ENCODE assay signal across 14 cellular contexts in the genomic region with DNA sequence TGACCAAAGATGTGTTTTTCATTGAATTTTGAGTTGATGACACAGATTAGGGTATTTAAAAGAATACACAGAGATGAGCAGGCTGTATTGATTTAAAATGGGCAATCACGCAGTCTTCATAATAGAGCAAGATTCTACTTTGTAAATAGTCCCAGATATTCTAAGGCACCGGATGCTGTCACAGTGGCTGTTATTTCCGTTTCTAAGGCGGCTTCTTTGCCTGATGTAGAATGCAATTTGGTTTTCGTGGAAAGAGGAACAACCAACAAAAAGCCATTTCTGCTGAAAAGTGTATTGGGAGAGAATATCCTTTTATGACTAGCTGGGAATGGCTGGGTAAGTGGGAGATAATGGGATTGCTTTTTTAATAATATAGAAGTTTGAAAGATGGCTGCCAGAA. TPM values are rescaled to one million over a fixed set of nuclear protein-coding genes. Genes with fewer than 3 reads are reported as not detected.
DNase-seq lines count a peak whose midpoint lies in the region; ATAC-seq and TF ChIP-seq lines count a peak whose summit lies in the region.
"Had no signal": no experiment of that assay in that cellular context is flagged by ENCODE, and none has a peak within 500 bp of the region (broad histone marks: within the 10 kb centered on the region; RNA-seq: fewer than 3 reads in every experiment).

No MANE protein-coding gene starts in this region.

- CTCF ChIA-PET in activated CD4-positive, alpha-beta T cell treated with anti-CD3 and anti-CD28 coated beads, Interleukin-2, amount 10 ng/mL, durations not matched to agents 7 days and 5 days (lab: Charles Lee) = interaction anchor here (0.9 to 1.0 kb wide), 2 partner anchors 12 to 100 kb away, joined by 3 read pairs; no protein-coding TSS in a partner anchor

- no peaks in the 10 kb centered on the region for H3K9me3 ChIP-seq in neural progenitor cell (ENCODE audit: low read depth)
- no peaks in the 10 kb centered on the region for H3K9me3 ChIP-seq in hepatocyte (ENCODE audit: low read depth)
- H3K9me3 ChIP-seq: transverse colon had no signal

- no peaks in the 10 kb centered on the region for H3K9me2 ChIP-seq in hepatocyte (replicated peaks; ENCODE audit: insufficient read depth)

- H2AFZ ChIP-seq in neural progenitor cell (replicated peaks) (peak overlapping the region; percentile 56), hepatocyte (no peak overlapping the region)

- no peaks in the 10 kb centered on the region for H3K27me3 Mint-ChIP-seq in activated CD4-positive, alpha-beta T cell treated with anti-CD3 and anti-CD28 coated beads, Interleukin-2, amount 10 ng/mL, durations not matched to agents 7 days and 5 days
- no peaks in the 10 kb centered on the region for H3K27me3 Mint-ChIP-seq in activated naive CD8-positive, alpha-beta T cell
- peaks cover 6% of the 10 kb centered on the region for H3K27me3 Mint-ChIP-seq in neural progenitor cell (ENCODE audit: insufficient read depth, low read depth)

- no peak for TF ChIP-seq CTCF in neural progenitor cell (IDR thresholded peaks at IDR 0.05)
- no peak for TF ChIP-seq CTCF in omental fat pad (IDR thresholded peaks at IDR 0.05)
- no peak for TF ChIP-seq CTCF in hepatocyte (IDR thresholded peaks at IDR 0.05; ENCODE audit: poor library complexity)

- DNase-seq in activated CD4-positive, alpha-beta T cell treated with anti-CD3 and anti-CD28 coated beads, Interleukin-2, amount 10 ng/mL, durations not matched to agents 7 days and 5 days = no peak
- no peak for DNase-seq in activated CD4-positive, alpha-beta T cell treated with anti-CD3 and anti-CD28 coated beads for 4 hours
- DNase-seq in KBM-7 (peak; percentile 71), neural progenitor cell (ENCODE audit: low spot score) (no peak), omental fat pad (ENCODE audit: low spot score) (no peak), hepatocyte (ENCODE audit: low spot score) (no peak), kidney glomerular epithelial cell (lab: John Stamatoyannopoulos, UW) (no peak)
- DNase-seq: effector CD4-positive, alpha-beta T cell; NCI-H1105 treated with DMSO at 0.1 percent for 48 hours; NCI-H446; transverse colon had no signal

- 98% methylated on average over 5 of the region's 5 CpGs for WGBS in hepatocyte (ENCODE audit: low lambda C conversion rate, missing lambda C conversion rate)

- H3K27ac ChIP-seq in neural progenitor cell (peak overlapping the region; percentile 93), hepatocyte (no peak overlapping the region)

- POLR2A ChIA-PET in activated CD4-positive, alpha-beta T cell treated with anti-CD3 and anti-CD28 coated beads, Interleukin-2, amount 10 ng/mL, durations not matched to agents 7 days and 5 days (lab: Charles Lee) = no interaction called here

- peaks cover 36% of the 10 kb centered on the region for H3K4me1 ChIP-seq in neural progenitor cell
- no peaks in the 10 kb centered on the region for H3K4me1 ChIP-seq in hepatocyte (ENCODE audit: insufficient read depth)

- H3K4me3 Mint-ChIP-seq in activated CD4-positive, alpha-beta T cell treated with anti-CD3 and anti-CD28 coated beads, Interleukin-2, amount 10 ng/mL, durations not matched to agents 7 days and 5 days = peak overlapping the region; percentile 31
- H3K4me3 Mint-ChIP-seq in activated naive CD8-positive, alpha-beta T cell = peak overlapping the region; percentile 60
- H3K4me3 Mint-ChIP-seq in neural progenitor cell = no peak overlapping the region

- H3K9ac ChIP-seq in neural progenitor cell = no peak overlapping the region

- H3K9me3 Mint-ChIP-seq in activated CD4-positive, alpha-beta T cell treated with anti-CD3 and anti-CD28 coated beads, Interleukin-2, amount 10 ng/mL, durations not matched to agents 7 days and 5 days = no peaks in the 10 kb centered on the region
- no peaks in the 10 kb centered on the region for H3K9me3 Mint-ChIP-seq in activated naive CD8-positive, alpha-beta T cell (ENCODE audit: low read depth)
- H3K9me3 Mint-ChIP-seq in neural progenitor cell = no peaks in the 10 kb centered on the region

- H3K79me2 ChIP-seq in neural progenitor cell (ENCODE audit: low read depth) = no peaks in the 10 kb centered on the region
- H3K79me2 ChIP-seq in hepatocyte = no peaks in the 10 kb centered on the region

- H4K20me1 ChIP-seq in neural progenitor cell (ENCODE audit: low read depth) (no peaks in the 10 kb centered on the region), hepatocyte (ENCODE audit: insufficient read depth, poor library complexity, severe bottlenecking) (no peaks in the 10 kb centered on the region)

- H3K4me3 ChIP-seq in neural progenitor cell (no peak overlapping the region), hepatocyte (no peak overlapping the region)
- H3K4me3 ChIP-seq: transverse colon had no signal

- H3K27ac Mint-ChIP-seq in activated CD4-positive, alpha-beta T cell treated with anti-CD3 and anti-CD28 coated beads, Interleukin-2, amount 10 ng/mL, durations not matched to agents 7 days and 5 days = peak overlapping the region; percentile 74
- peak overlapping the region; percentile 30 for H3K27ac Mint-ChIP-seq in activated naive CD8-positive, alpha-beta T cell
- no peak overlapping the region for H3K27ac Mint-ChIP-seq in neural progenitor cell

- in situ Hi-C loops in KBM-7 (cut with MboI; ENCODE audit: low pct_unique_long_range_greater_than_20kb, low sequenced_read_pairs) = no loop called here

- no peaks in the 10 kb centered on the region for H3K27me3 ChIP-seq in neural progenitor cell
- no peaks in the 10 kb centered on the region for H3K27me3 ChIP-seq in hepatocyte
- H3K27me3 ChIP-seq: transverse colon had no signal

- H3K4me1 Mint-ChIP-seq in activated CD4-positive, alpha-beta T cell treated with anti-CD3 and anti-CD28 coated beads, Interleukin-2, amount 10 ng/mL, durations not matched to agents 7 days and 5 days = peaks cover 25% of the 10 kb centered on the region
- peaks cover 14% of the 10 kb centered on the region for H3K4me1 Mint-ChIP-seq in activated naive CD8-positive, alpha-beta T cell (ENCODE audit: low read depth)
- peaks cover 37% of the 10 kb centered on the region for H3K4me1 Mint-ChIP-seq in neural progenitor cell

- H3K36me3 Mint-ChIP-seq in activated CD4-positive, alpha-beta T cell treated with anti-CD3 and anti-CD28 coated beads, Interleukin-2, amount 10 ng/mL, durations not matched to agents 7 days and 5 days (ENCODE audit: low read depth) = no peaks in the 10 kb centered on the region
- no peaks in the 10 kb centered on the region for H3K36me3 Mint-ChIP-seq in activated naive CD8-positive, alpha-beta T cell
- peaks cover 9% of the 10 kb centered on the region for H3K36me3 Mint-ChIP-seq in neural progenitor cell

- no peaks in the 10 kb centered on the region for H3K36me3 ChIP-seq in neural progenitor cell
- H3K36me3 ChIP-seq in hepatocyte (replicated peaks; ENCODE audit: insufficient read depth, low read depth) = no peaks in the 10 kb centered on the region
- H3K36me3 ChIP-seq: transverse colon had no signal

- peaks cover 22% of the 10 kb centered on the region for H3F3A ChIP-seq in neural progenitor cell (ENCODE audit: low read depth)

- no peak for ATAC-seq in omental fat pad (ENCODE audit: low FRiP score)

- H3K4me2 ChIP-seq in neural progenitor cell (peak overlapping the region; percentile 60), hepatocyte (no peak overlapping the region)

RNA-seq across cellular contexts. Expression of a gene that starts 17.5 kb away (rescaled TPM):
- not detected for total RNA-seq in activated CD4-positive, alpha-beta T cell treated with anti-CD3 and anti-CD28 coated beads, Interleukin-2, amount 10 ng/mL, durations not matched to agents 7 days and 5 days
- not detected in 2 replicates for total RNA-seq in neural progenitor cell (ENCODE audit: low replicate concordance)
- total RNA-seq in omental fat pad = not detected
- not detected in 2 replicates for total RNA-seq in hepatocyte
- polyA plus RNA-seq in hepatocyte = not detected in 2 replicates
- total RNA-seq: posterior vena cava, RPMI7951, transverse colon had no signal

RNA-seq across cellular contexts. Expression of a gene that starts 39.1 kb away (rescaled TPM):
- 10 to 100 TPM; 27.2 to 32.0 TPM for total RNA-seq in activated CD4-positive, alpha-beta T cell treated with anti-CD3 and anti-CD28 coated beads, Interleukin-2, amount 10 ng/mL, durations not matched to agents 7 days and 5 days
- total RNA-seq in neural progenitor cell (ENCODE audit: low replicate concordance) (23.2 and 24.8 TPM in 2 replicates), omental fat pad (1 to 10 TPM; 4.0 to 7.2 (median 5.5) TPM), hepatocyte (12.2 and 13.2 TPM in 2 replicates)
- 27.3 and 31.5 TPM in 2 replicates for polyA plus RNA-seq in hepatocyte
